ENCODE assay signal across 1 cellular context in genomic region chr1:94819584-94819944, GRCh38.
TF ChIP-seq lines count a peak whose summit lies in the region.

No MANE protein-coding gene starts in this region.

TF ChIP-seq in GM12878, 131 proteins besides CTCF, POLR2A, EP300 and RAD21 (continued from another document):
- no peak for TF ChIP-seq SKIL (IDR thresholded peaks at IDR 0.05; ENCODE audit: low read depth, poor library complexity, severe bottlenecking)
- no peak for TF ChIP-seq FOXK2 (IDR thresholded peaks at IDR 0.05)
- no peak for TF ChIP-seq EGR1 (IDR thresholded peaks at IDR 0.05; ENCODE audit: borderline replicate concordance in 1 of 2, low read depth in 2 of 2, low read length in 2 of 2)
- TF ChIP-seq HDAC2 (IDR thresholded peaks at IDR 0.05) = no peak
- TF ChIP-seq IRF3 (IDR thresholded peaks at IDR 0.05) = no peak
- TF ChIP-seq POLR2AphosphoS2 (IDR thresholded peaks at IDR 0.05; ENCODE audit: low read depth, low read length) = no peak
- TF ChIP-seq SPI1 (IDR thresholded peaks at IDR 0.05; ENCODE audit: borderline replicate concordance, insufficient read depth, low read depth, low read length) = no peak
- no peak for TF ChIP-seq ELK1 (IDR thresholded peaks at IDR 0.05; ENCODE audit: low read depth, low read length)
- no peak for TF ChIP-seq RCOR1 (conservative IDR thresholded peaks at IDR 0.05; ENCODE audit: low read depth, low read length)
